Comparison of ENCODE assay signal across 1 cellular context in the genomic region with DNA sequence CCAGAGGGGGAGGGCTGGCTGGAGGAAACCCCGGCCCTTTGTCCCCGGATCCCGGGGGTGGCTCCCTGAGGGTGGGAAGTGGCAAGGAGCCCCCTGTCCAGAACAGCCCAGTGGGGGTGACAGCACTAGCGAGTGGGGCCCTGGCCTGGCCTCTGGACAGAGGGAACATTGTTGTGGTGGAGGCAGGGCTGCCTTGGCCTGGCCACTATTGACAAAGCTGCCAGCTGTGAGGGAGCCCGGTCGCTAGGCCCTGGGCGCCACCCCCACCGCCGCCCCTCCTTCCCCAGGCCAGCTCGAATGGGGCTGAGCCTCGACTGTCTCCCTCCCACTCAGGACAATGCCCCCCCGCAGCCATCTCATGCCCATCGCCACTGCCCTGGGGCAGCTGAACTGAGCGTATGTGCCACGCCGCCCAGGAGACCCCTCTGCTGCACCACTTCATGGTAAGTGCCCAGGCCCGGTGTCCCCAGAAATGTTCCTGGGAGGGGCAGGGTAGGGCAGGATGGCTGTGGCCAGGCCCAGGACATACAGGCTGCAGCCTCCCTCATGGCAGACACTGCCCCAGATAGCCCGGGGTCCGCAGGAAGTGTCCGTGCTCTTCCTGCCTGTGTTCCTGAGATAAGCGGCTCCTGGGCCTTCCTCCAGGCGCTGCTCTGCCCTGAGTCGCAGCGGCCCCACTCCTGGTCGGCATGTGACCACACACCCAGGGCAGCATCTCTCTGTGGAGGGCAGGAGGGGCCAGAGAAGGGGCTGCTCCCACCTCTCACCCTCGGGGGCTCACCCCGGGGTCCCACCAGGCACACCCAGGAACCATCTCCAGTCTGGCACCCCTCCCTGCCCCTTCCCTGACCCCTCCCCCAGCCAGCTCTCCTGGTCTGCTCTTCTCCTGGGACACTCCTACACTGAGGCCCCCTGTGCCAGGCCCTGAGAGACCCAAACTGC.
TF ChIP-seq lines count a peak whose summit lies in the region.

No MANE protein-coding gene starts in this region.

TF ChIP-seq in K562, 482 proteins besides CTCF, POLR2A, EP300 and RAD21 (continues in another document):
- TF ChIP-seq, protein P1, sequence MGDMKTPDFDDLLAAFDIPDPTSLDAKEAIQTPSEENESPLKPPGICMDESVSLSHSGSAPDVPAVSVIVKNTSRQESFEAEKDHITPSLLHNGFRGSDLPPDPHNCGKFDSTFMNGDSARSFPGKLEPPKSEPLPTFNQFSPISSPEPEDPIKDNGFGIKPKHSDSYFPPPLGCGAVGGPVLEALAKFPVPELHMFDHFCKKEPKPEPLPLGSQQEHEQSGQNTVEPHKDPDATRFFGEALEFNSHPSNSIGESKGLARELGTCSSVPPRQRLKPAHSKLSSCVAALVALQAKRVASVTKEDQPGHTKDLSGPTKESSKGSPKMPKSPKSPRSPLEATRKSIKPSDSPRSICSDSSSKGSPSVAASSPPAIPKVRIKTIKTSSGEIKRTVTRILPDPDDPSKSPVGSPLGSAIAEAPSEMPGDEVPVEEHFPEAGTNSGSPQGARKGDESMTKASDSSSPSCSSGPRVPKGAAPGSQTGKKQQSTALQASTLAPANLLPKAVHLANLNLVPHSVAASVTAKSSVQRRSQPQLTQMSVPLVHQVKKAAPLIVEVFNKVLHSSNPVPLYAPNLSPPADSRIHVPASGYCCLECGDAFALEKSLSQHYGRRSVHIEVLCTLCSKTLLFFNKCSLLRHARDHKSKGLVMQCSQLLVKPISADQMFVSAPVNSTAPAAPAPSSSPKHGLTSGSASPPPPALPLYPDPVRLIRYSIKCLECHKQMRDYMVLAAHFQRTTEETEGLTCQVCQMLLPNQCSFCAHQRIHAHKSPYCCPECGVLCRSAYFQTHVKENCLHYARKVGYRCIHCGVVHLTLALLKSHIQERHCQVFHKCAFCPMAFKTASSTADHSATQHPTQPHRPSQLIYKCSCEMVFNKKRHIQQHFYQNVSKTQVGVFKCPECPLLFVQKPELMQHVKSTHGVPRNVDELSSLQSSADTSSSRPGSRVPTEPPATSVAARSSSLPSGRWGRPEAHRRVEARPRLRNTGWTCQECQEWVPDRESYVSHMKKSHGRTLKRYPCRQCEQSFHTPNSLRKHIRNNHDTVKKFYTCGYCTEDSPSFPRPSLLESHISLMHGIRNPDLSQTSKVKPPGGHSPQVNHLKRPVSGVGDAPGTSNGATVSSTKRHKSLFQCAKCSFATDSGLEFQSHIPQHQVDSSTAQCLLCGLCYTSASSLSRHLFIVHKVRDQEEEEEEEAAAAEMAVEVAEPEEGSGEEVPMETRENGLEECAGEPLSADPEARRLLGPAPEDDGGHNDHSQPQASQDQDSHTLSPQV (IDR thresholded peaks at IDR 0.05), result peak; percentile 96
- TF ChIP-seq, protein P2, sequence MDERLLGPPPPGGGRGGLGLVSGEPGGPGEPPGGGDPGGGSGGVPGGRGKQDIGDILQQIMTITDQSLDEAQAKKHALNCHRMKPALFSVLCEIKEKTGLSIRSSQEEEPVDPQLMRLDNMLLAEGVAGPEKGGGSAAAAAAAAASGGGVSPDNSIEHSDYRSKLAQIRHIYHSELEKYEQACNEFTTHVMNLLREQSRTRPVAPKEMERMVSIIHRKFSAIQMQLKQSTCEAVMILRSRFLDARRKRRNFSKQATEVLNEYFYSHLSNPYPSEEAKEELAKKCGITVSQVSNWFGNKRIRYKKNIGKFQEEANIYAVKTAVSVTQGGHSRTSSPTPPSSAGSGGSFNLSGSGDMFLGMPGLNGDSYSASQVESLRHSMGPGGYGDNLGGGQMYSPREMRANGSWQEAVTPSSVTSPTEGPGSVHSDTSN (CRISPR knock-in tag; IDR thresholded peaks at IDR 0.05; ENCODE audit: low read depth), result no peak
- TF ChIP-seq, protein P2 (tag; conservative IDR thresholded peaks at IDR 0.05; ENCODE audit: low read depth), result no peak
- TF ChIP-seq PHTF2 (CRISPR knock-in tag; IDR thresholded peaks at IDR 0.05), result no peak
- peak; percentile 55; the same call in 1 of the 2 replicates for TF ChIP-seq TOE1 (IDR thresholded peaks at IDR 0.05; ENCODE audit: borderline replicate concordance)
- TF ChIP-seq TOE1 (CRISPR knock-in tag; IDR thresholded peaks at IDR 0.05; ENCODE audit: borderline replicate concordance, low read depth), result no peak
- TF ChIP-seq MEF2A (IDR thresholded peaks at IDR 0.05; ENCODE audit: control insufficient read depth, low read depth, low read length), result no peak
- TF ChIP-seq MTA3 (IDR thresholded peaks at IDR 0.05; ENCODE audit: borderline replicate concordance), result peak; percentile 64; the same call in 1 of the 2 replicates
- TF ChIP-seq ZNF224 (CRISPR knock-in tag; IDR thresholded peaks at IDR 0.05), result no peak
- TF ChIP-seq ZNF174 (CRISPR knock-in tag; IDR thresholded peaks at IDR 0.05), result no peak
- no peak for TF ChIP-seq HSF4 (CRISPR knock-in tag; IDR thresholded peaks at IDR 0.05; ENCODE audit: borderline replicate concordance)
- TF ChIP-seq, protein P3, sequence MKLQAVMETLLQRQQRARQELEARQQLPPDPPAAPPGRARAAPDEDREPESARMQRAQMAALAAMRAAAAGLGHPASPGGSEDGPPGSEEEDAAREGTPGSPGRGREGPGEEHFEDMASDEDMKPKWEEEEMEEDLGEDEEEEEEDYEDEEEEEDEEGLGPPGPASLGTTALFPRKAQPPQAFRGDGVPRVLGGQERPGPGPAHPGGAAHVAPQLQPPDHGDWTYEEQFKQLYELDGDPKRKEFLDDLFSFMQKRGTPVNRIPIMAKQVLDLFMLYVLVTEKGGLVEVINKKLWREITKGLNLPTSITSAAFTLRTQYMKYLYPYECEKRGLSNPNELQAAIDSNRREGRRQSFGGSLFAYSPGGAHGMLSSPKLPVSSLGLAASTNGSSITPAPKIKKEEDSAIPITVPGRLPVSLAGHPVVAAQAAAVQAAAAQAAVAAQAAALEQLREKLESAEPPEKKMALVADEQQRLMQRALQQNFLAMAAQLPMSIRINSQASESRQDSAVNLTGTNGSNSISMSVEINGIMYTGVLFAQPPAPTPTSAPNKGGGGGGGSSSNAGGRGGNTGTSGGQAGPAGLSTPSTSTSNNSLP (IDR thresholded peaks at IDR 0.05; ENCODE audit: borderline replicate concordance, low read depth, low read length), result no peak
- TF ChIP-seq ZKSCAN3 (CRISPR knock-in tag; IDR thresholded peaks at IDR 0.05), result no peak
- TF ChIP-seq ZNF217 (CRISPR knock-in tag; IDR thresholded peaks at IDR 0.05), result no peak
- no peak for TF ChIP-seq JUNB (CRISPR knock-in tag; conservative IDR thresholded peaks at IDR 0.05)
- no peak for TF ChIP-seq ZNF354B (CRISPR knock-in tag; IDR thresholded peaks at IDR 0.05)
- TF ChIP-seq, protein P4, sequence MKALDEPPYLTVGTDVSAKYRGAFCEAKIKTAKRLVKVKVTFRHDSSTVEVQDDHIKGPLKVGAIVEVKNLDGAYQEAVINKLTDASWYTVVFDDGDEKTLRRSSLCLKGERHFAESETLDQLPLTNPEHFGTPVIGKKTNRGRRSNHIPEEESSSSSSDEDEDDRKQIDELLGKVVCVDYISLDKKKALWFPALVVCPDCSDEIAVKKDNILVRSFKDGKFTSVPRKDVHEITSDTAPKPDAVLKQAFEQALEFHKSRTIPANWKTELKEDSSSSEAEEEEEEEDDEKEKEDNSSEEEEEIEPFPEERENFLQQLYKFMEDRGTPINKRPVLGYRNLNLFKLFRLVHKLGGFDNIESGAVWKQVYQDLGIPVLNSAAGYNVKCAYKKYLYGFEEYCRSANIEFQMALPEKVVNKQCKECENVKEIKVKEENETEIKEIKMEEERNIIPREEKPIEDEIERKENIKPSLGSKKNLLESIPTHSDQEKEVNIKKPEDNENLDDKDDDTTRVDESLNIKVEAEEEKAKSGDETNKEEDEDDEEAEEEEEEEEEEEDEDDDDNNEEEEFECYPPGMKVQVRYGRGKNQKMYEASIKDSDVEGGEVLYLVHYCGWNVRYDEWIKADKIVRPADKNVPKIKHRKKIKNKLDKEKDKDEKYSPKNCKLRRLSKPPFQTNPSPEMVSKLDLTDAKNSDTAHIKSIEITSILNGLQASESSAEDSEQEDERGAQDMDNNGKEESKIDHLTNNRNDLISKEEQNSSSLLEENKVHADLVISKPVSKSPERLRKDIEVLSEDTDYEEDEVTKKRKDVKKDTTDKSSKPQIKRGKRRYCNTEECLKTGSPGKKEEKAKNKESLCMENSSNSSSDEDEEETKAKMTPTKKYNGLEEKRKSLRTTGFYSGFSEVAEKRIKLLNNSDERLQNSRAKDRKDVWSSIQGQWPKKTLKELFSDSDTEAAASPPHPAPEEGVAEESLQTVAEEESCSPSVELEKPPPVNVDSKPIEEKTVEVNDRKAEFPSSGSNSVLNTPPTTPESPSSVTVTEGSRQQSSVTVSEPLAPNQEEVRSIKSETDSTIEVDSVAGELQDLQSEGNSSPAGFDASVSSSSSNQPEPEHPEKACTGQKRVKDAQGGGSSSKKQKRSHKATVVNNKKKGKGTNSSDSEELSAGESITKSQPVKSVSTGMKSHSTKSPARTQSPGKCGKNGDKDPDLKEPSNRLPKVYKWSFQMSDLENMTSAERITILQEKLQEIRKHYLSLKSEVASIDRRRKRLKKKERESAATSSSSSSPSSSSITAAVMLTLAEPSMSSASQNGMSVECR (CRISPR knock-in tag; IDR thresholded peaks at IDR 0.05), result no peak
- TF ChIP-seq ZNF707 (CRISPR knock-in tag; conservative IDR thresholded peaks at IDR 0.05), result peak; percentile 84
- TF ChIP-seq POLR3G (IDR thresholded peaks at IDR 0.05; ENCODE audit: extremely low read depth, insufficient read length, insufficient replicate concordance), result no peak
- peak; percentile 71 for TF ChIP-seq SOX6 (IDR thresholded peaks at IDR 0.05)
- no peak for TF ChIP-seq TEAD2 (tag; IDR thresholded peaks at IDR 0.05)
- TF ChIP-seq, protein P5, sequence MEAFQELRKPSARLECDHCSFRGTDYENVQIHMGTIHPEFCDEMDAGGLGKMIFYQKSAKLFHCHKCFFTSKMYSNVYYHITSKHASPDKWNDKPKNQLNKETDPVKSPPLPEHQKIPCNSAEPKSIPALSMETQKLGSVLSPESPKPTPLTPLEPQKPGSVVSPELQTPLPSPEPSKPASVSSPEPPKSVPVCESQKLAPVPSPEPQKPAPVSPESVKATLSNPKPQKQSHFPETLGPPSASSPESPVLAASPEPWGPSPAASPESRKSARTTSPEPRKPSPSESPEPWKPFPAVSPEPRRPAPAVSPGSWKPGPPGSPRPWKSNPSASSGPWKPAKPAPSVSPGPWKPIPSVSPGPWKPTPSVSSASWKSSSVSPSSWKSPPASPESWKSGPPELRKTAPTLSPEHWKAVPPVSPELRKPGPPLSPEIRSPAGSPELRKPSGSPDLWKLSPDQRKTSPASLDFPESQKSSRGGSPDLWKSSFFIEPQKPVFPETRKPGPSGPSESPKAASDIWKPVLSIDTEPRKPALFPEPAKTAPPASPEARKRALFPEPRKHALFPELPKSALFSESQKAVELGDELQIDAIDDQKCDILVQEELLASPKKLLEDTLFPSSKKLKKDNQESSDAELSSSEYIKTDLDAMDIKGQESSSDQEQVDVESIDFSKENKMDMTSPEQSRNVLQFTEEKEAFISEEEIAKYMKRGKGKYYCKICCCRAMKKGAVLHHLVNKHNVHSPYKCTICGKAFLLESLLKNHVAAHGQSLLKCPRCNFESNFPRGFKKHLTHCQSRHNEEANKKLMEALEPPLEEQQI (IDR thresholded peaks at IDR 0.05), result no peak
- TF ChIP-seq, protein P6, sequence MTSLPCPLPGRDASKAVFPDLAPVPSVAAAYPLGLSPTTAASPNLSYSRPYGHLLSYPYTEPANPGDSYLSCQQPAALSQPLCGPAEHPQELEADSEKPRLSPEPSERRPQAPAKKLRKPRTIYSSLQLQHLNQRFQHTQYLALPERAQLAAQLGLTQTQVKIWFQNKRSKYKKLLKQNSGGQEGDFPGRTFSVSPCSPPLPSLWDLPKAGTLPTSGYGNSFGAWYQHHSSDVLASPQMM (CRISPR knock-in tag; IDR thresholded peaks at IDR 0.05), result no peak
- TF ChIP-seq NFE2 (IDR thresholded peaks at IDR 0.05; ENCODE audit: low read depth), result no peak
- TF ChIP-seq, protein P7, sequence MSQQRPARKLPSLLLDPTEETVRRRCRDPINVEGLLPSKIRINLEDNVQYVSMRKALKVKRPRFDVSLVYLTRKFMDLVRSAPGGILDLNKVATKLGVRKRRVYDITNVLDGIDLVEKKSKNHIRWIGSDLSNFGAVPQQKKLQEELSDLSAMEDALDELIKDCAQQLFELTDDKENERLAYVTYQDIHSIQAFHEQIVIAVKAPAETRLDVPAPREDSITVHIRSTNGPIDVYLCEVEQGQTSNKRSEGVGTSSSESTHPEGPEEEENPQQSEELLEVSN (IDR thresholded peaks at IDR 0.05; ENCODE audit: borderline replicate concordance in 1 of 2, extremely low read depth in 1 of 2, insufficient read depth in 1 of 2, insufficient read length in 1 of 2, low read depth in 1 of 2, low read length in 1 of 2, poor library complexity in 1 of 2, severe bottlenecking in 1 of 2), result peak; percentile 51 to 62
- no peak for TF ChIP-seq ETS2 (tag; IDR thresholded peaks at IDR 0.05; ENCODE audit: borderline replicate concordance, poor library complexity, severe bottlenecking)
- TF ChIP-seq RBFOX2 (IDR thresholded peaks at IDR 0.05; ENCODE audit: low read depth, low read length), result peak; percentile 87
